ENCODE assay signal across 8 cellular contexts in genomic region chr3:9769426-9770275, GRCh38. TPM values are rescaled to one million over a fixed set of nuclear protein-coding genes. Genes with fewer than 3 reads are reported as not detected.
A peak's percentile ranks its signal among the peaks of the same experiment; 100 is the strongest.
DNase-seq lines count a peak whose midpoint lies in the region; ATAC-seq and TF ChIP-seq lines count a peak whose summit lies in the region.

Gene CAMK1, minus strand, starts transcription at chr3:9769947. Its CDS starts 2,198 bp downstream, at chr3:9767749.

- H3K27ac ChIP-seq in gastroesophageal sphincter (peak within 1 kb of the TSS; percentile 88 to 93 (median 90)), neural cell (ENCODE audit: low read length) (no peak within 1 kb of the TSS), thoracic aorta (peak within 1 kb of the TSS; percentile 91 to 93)

- no peak within 1 kb of the TSS for H3K4me2 ChIP-seq in neural cell (ENCODE audit: low read length)

- H3K79me2 ChIP-seq in neural cell (replicated peaks; ENCODE audit: insufficient read depth, low read length) = no peaks in the 10 kb centered on the region

- no peak within 1 kb of the TSS for H2AFZ ChIP-seq in neural cell (ENCODE audit: low read depth, low read length)

- H3K36me3 ChIP-seq in gastroesophageal sphincter (peaks cover 0 to 25% of the 10 kb centered on the region in 2 donors), neural cell (ENCODE audit: insufficient read depth, low read length) (no peaks in the 10 kb centered on the region), thoracic aorta (peaks cover 5% of the 10 kb centered on the region)

- WGBS in gastroesophageal sphincter (ENCODE audit: low coverage in 1 of 2), 2 donors = 0 to 14% methylated on average over 4 to 7 of the region's 49 CpGs

- H3K27me3 ChIP-seq in gastroesophageal sphincter = no peaks in the 10 kb centered on the region
- no peaks in the 10 kb centered on the region for H3K27me3 ChIP-seq in neural cell (ENCODE audit: insufficient read depth, low read depth, low read length)
- no peaks in the 10 kb centered on the region for H3K27me3 ChIP-seq in thoracic aorta (replicated peaks; ENCODE audit: insufficient read depth)

- peak within 1 kb of the TSS; percentile 53 for H3K9ac ChIP-seq in neural cell (ENCODE audit: low read length)

- H4K20me1 ChIP-seq in neural cell (ENCODE audit: insufficient read depth) = no peaks in the 10 kb centered on the region

- H3K4me3 ChIP-seq in GM08714 (ENCODE audit: low read length) = peak within 1 kb of the TSS; percentile 2; the same call in 1 of the 2 replicates
- H3K4me3 ChIP-seq in gastroesophageal sphincter = peak within 1 kb of the TSS; percentile 84 to 88
- H3K4me3 ChIP-seq in neural cell (ENCODE audit: low read length) = peak within 1 kb of the TSS; percentile 61
- H3K4me3 ChIP-seq in thoracic aorta = peak within 1 kb of the TSS; percentile 89

- H3K9me2 ChIP-seq in neural cell (ENCODE audit: insufficient read depth, low read length) = no peaks in the 10 kb centered on the region

- DNase-seq in RPMI8226 = peak; percentile 46
- DNase-seq in activated naive CD4-positive, alpha-beta T cell treated with anti-CD3 and anti-CD28 coated beads, Interleukin-2, amount 50 U/mL, for 16 hours = peak; percentile 67
- DNase-seq in thoracic aorta (ENCODE audit: low spot score) = no peak

- no peak for TF ChIP-seq RAD21 in neural cell (conservative IDR thresholded peaks at IDR 0.05)

- peak; percentile 86 to 87 for TF ChIP-seq POLR2A in gastroesophageal sphincter (IDR thresholded peaks at IDR 0.05)

- ATAC-seq in HG02870 (IDR thresholded peaks at IDR 0.05; ENCODE audit: unreplicated experiment) (peak; percentile 57), gastroesophageal sphincter (peak; percentile 94), thoracic aorta (ENCODE audit: insufficient number of reproducible peaks, low FRiP score, low read depth) (peak; percentile 35), GM18907 (IDR thresholded peaks at IDR 0.05; ENCODE audit: unreplicated experiment) (no peak)

- H3K4me1 ChIP-seq in gastroesophageal sphincter (peaks cover 3 to 53% (median 28%) of the 10 kb centered on the region in 3 donors), thoracic aorta (ENCODE audit: control insufficient read depth in 1 of 2, low read depth in 2 of 2) (peaks cover 32 to 37% of the 10 kb centered on the region in 2 donors)

- H3F3A ChIP-seq in neural cell (ENCODE audit: insufficient read depth, low read length, poor library complexity, severe bottlenecking) = no peaks in the 10 kb centered on the region

- TF ChIP-seq CTCF in gastroesophageal sphincter (IDR thresholded peaks at IDR 0.05) (no peak), neural cell (IDR thresholded peaks at IDR 0.05; ENCODE audit: poor library complexity, severe bottlenecking) (no peak), thoracic aorta (IDR thresholded peaks at IDR 0.05) (no peak)

- H3K9me3 ChIP-seq in gastroesophageal sphincter (peaks cover 0 to under 1% (median 0%) of the 10 kb centered on the region in 3 donors), neural cell (ENCODE audit: low read length) (no peaks in the 10 kb centered on the region), thoracic aorta (no peaks in the 10 kb centered on the region)

- TF ChIP-seq EP300 in gastroesophageal sphincter (IDR thresholded peaks at IDR 0.05) (no peak), neural cell (conservative IDR thresholded peaks at IDR 0.05; ENCODE audit: poor library complexity, severe bottlenecking) (no peak)

TF ChIP-seq in neural cell, 6 proteins besides CTCF, POLR2A, EP300 and RAD21:
- TF ChIP-seq REST (IDR thresholded peaks at IDR 0.05; ENCODE audit: borderline replicate concordance) = no peak
- TF ChIP-seq EZH2 (IDR thresholded peaks at IDR 0.05; ENCODE audit: borderline replicate concordance, insufficient read depth, low read length, poor library complexity, severe bottlenecking) = no peak
- no peak for TF ChIP-seq TAF1 (IDR thresholded peaks at IDR 0.05; ENCODE audit: low read depth)
- TF ChIP-seq POLR2AphosphoS5 (IDR thresholded peaks at IDR 0.05) = no peak
- no peak for TF ChIP-seq MXI1 (conservative IDR thresholded peaks at IDR 0.05; ENCODE audit: poor library complexity, severe bottlenecking)
- TF ChIP-seq SMC3 (conservative IDR thresholded peaks at IDR 0.05; ENCODE audit: poor library complexity) = no peak
TF ChIP-seq in neural cell: peak in this region for 0.

RNA-seq across cellular contexts. Expression of gene CAMK1, which starts in this region (rescaled TPM):
- 10 to 100 TPM; 54.5 to 81.3 (median 69.7) TPM for total RNA-seq in gastroesophageal sphincter
- polyA plus RNA-seq in neural cell = 18.7 and 21.3 TPM in 2 replicates
- 6.1 and 12.4 TPM in 2 replicates for polyA minus RNA-seq in neural cell
- total RNA-seq in thoracic aorta = 10 to 100 TPM; 50.9 to 69.7 TPM

Comparison
In these comparisons a context has a peak if more than half of its experiments do, and no peak if none do; other contexts are left out.
1. H3K4me3 ChIP-seq: peak in every context shown above with its lines; median percentile 89 in thoracic aorta; 86 in gastroesophageal sphincter; 61 in neural cell; 2 in GM08714.